ENCODE assay signal across 1 cellular context in genomic region chr19:58150328-58150921, GRCh38.
TF ChIP-seq lines count a peak whose summit lies in the region.

Gene ZNF329 (minus strand): TSS chr19:58150789. CDS start chr19:58129503, 21,286 bp downstream.

TF ChIP-seq in HEK293, 187 proteins besides CTCF, POLR2A, EP300 and RAD21 (continued from another document):
- peak; percentile 63 for TF ChIP-seq ZBTB26 (tag by site-specific recombination; optimal IDR thresholded peaks at IDR 0.05)
- peak; percentile 75 for TF ChIP-seq PATZ1 (tag by site-specific recombination; IDR thresholded peaks at IDR 0.05)
- no peak for TF ChIP-seq ZNF324 (tag by site-specific recombination; IDR thresholded peaks at IDR 0.05)
- 0 out of 2 replicates have a peak, but pooled peaks have one; percentile 52 for TF ChIP-seq PRDM10 (tag by site-specific recombination; IDR thresholded peaks at IDR 0.05)
- TF ChIP-seq KLF9 (tag by site-specific recombination; IDR thresholded peaks at IDR 0.05; ENCODE audit: low read depth): peak; percentile 72
- TF ChIP-seq GLI4 (tag by site-specific recombination; IDR thresholded peaks at IDR 0.05): peak; percentile 55; the same call in 1 of the 2 replicates
- 0 out of 2 replicates have a peak, but pooled peaks have one; percentile 7 for TF ChIP-seq GLIS1 (tag by site-specific recombination; IDR thresholded peaks at IDR 0.05)
- peak; percentile 36; the same call in 1 of the 2 replicates for TF ChIP-seq ZBTB48 (tag by site-specific recombination; IDR thresholded peaks at IDR 0.05)
- 0 out of 2 replicates have a peak, but pooled peaks have one; percentile 34 for TF ChIP-seq ZSCAN18 (tag by site-specific recombination; IDR thresholded peaks at IDR 0.05)
- TF ChIP-seq ZBTB10 (tag by site-specific recombination; IDR thresholded peaks at IDR 0.05): peak; percentile 80
- peak; percentile 78 for TF ChIP-seq ZFHX2 (tag by site-specific recombination; conservative IDR thresholded peaks at IDR 0.05)
- TF ChIP-seq HOXC10 (CRISPR knock-in tag; IDR thresholded peaks at IDR 0.05): peak; percentile 98
- peak; percentile 67 for TF ChIP-seq ZXDB (tag by site-specific recombination; IDR thresholded peaks at IDR 0.05)
- no peak for TF ChIP-seq ZNF157 (tag by site-specific recombination; IDR thresholded peaks at IDR 0.05)
- peak; percentile 54; the same call in 1 of the 2 replicates for TF ChIP-seq GLIS2 (tag by site-specific recombination; IDR thresholded peaks at IDR 0.05)
- no peak for TF ChIP-seq ZNF548 (tag by site-specific recombination; IDR thresholded peaks at IDR 0.05)
- 0 out of 2 replicates have a peak, but pooled peaks have one; percentile 50 for TF ChIP-seq ZBTB7A (tag by site-specific recombination; IDR thresholded peaks at IDR 0.05; ENCODE audit: low read depth)
- TF ChIP-seq ZNF280D (tag by site-specific recombination; IDR thresholded peaks at IDR 0.05): 0 out of 2 replicates have a peak, but pooled peaks have one; percentile 23
- peak; percentile 56; the same call in 1 of the 2 replicates for TF ChIP-seq ZEB2 (tag by site-specific recombination; IDR thresholded peaks at IDR 0.05)
- TF ChIP-seq KLF8 (tag by site-specific recombination; IDR thresholded peaks at IDR 0.05): peak; percentile 66; the same call in 1 of the 2 replicates
- peak; percentile 47; the same call in 1 of the 2 replicates for TF ChIP-seq ZNF501 (tag by site-specific recombination; IDR thresholded peaks at IDR 0.05)
- no peak for TF ChIP-seq HOXA7 (CRISPR knock-in tag; IDR thresholded peaks at IDR 0.05; ENCODE audit: borderline replicate concordance)
- no peak for TF ChIP-seq ZNF10 (tag by site-specific recombination; IDR thresholded peaks at IDR 0.05)
- 0 out of 2 replicates have a peak, but pooled peaks have one; percentile 27 for TF ChIP-seq ZNF76 (tag by site-specific recombination; IDR thresholded peaks at IDR 0.05; ENCODE audit: borderline replicate concordance, low read depth)
- no peak for TF ChIP-seq ZNF830 (tag by site-specific recombination; IDR thresholded peaks at IDR 0.05; ENCODE audit: low read depth)
- peak; percentile 56 for TF ChIP-seq SP2 (tag by site-specific recombination; IDR thresholded peaks at IDR 0.05)
- TF ChIP-seq BCL6B (tag by site-specific recombination; IDR thresholded peaks at IDR 0.05): no peak
- peak; percentile 62 for TF ChIP-seq YY2 (tag by site-specific recombination; IDR thresholded peaks at IDR 0.05)
- no peak; the same call in 1 of the 2 replicates for TF ChIP-seq ZNF629 (tag by site-specific recombination; IDR thresholded peaks at IDR 0.05)
- no peak for TF ChIP-seq KLF10 (tag by site-specific recombination; IDR thresholded peaks at IDR 0.05)
- peak; percentile 44; the same call in 1 of the 2 replicates for TF ChIP-seq HIC1 (tag by site-specific recombination; IDR thresholded peaks at IDR 0.05)
